15 cellular contexts compared by ENCODE assay signal in genomic region chr5:136145030-136145429, GRCh38. TPM values are rescaled to one million over a fixed set of nuclear protein-coding genes. Genes with fewer than 3 reads are reported as not detected.
DNase-seq lines count a peak whose midpoint lies in the region; ATAC-seq and TF ChIP-seq lines count a peak whose summit lies in the region.
"Had no signal": no experiment of that assay in that cellular context is flagged by ENCODE, and none has a peak within 500 bp of the region (broad histone marks: within the 10 kb centered on the region; RNA-seq: fewer than 3 reads in every experiment).

No MANE protein-coding gene starts in this region.

- DNase-seq in activated naive CD4-positive, alpha-beta T cell treated with Interleukin-2 at 50 U/mL for 16 hours = no peak
- no peak for DNase-seq in activated CD4-positive, alpha-beta T cell treated with anti-CD3 and anti-CD28 coated beads for 1 hour
- DNase-seq in psoas muscle = no peak
- DNase-seq: activated CD4-positive, alpha-beta T cell treated with anti-CD3 and anti-CD28 coated beads for 4 hours; caudate nucleus; gastrocnemius medialis; immature natural killer cell; NCI-H2107; NCI-H774; stimulated activated CD4-positive, alpha-beta T cell treated with anti-CD3 and anti-CD28 coated beads, Interleukin-15, amount 100 ng/mL, for 24 hours had no signal

- intact Hi-C loops in psoas muscle (cut with DNase I) = no loop called here

- no peak for TF ChIP-seq CTCF in psoas muscle (IDR thresholded peaks at IDR 0.05)

- ATAC-seq in GM18861 (IDR thresholded peaks at IDR 0.05; ENCODE audit: unreplicated experiment) = peak; percentile 41
- peak; percentile 69 for ATAC-seq in GM21529 (IDR thresholded peaks at IDR 0.05; ENCODE audit: unreplicated experiment)
- ATAC-seq in HG02981 (IDR thresholded peaks at IDR 0.05; ENCODE audit: unreplicated experiment) = peak; percentile 48
- peak; percentile 33 for ATAC-seq in HG03565 (IDR thresholded peaks at IDR 0.05; ENCODE audit: unreplicated experiment)
- ATAC-seq in activated CD4-positive, CD25-positive, alpha-beta regulatory T cell treated with anti-CD3 and anti-CD28 coated beads, Interleukin-2, amount 50 U/mL, for 24 hours = no peak
- ATAC-seq in psoas muscle = no peak
- ATAC-seq: gastrocnemius medialis had no signal

- H3K36me3 ChIP-seq in psoas muscle (ENCODE audit: insufficient read depth in 1 of 2, low read depth in 1 of 2) = no peaks in the 10 kb centered on the region
- H3K36me3 ChIP-seq: gastrocnemius medialis had no signal

- no peak overlapping the region for H3K27ac ChIP-seq in psoas muscle
- H3K27ac ChIP-seq: gastrocnemius medialis had no signal

- H3K4me1 ChIP-seq in psoas muscle = peaks cover 74% of the 10 kb centered on the region

- H3K9me3 ChIP-seq in psoas muscle = no peaks in the 10 kb centered on the region
- H3K9me3 ChIP-seq: gastrocnemius medialis had no signal

- H3K27me3 ChIP-seq in psoas muscle (ENCODE audit: insufficient read depth in 3 of 3, low read length in 2 of 3) = no peaks in the 10 kb centered on the region
- H3K27me3 ChIP-seq: gastrocnemius medialis had no signal

- no peak overlapping the region for H3K4me3 ChIP-seq in psoas muscle
- H3K4me3 ChIP-seq: gastrocnemius medialis had no signal

- 37 to 48% (median 45%) methylated on average over 2 of the region's 2 CpGs for WGBS in psoas muscle, 3 donors

RNA-seq across cellular contexts. Expression of gene SMAD5, which starts 12.4 kb away (rescaled TPM):
- 10 to 100 TPM; 35.8 to 49.6 (median 39.8) TPM for total RNA-seq in psoas muscle
- polyA plus RNA-seq in psoas muscle = 10 to 100 TPM in 1 of 3 donors, 1 to 10 TPM in 2; 9.2 to 22.5 (median 9.8) TPM

RNA-seq across cellular contexts. Expression of gene SMIM32, which starts 47.9 kb away (rescaled TPM):
- total RNA-seq in psoas muscle = under 1 TPM in 2 of 4 donors, not detected in 2; 0.36 to 0.82 TPM
- polyA plus RNA-seq in psoas muscle = under 1 TPM in 2 of 3 donors, not detected in 1; 0.06 to 0.10 TPM
- polyA plus RNA-seq: immature natural killer cell had no signal

Comparison
In these comparisons a context has a peak if more than half of its experiments do, and no peak if none do; other contexts are left out.
1. ATAC-seq: peak in GM18861 (single experiment), GM21529 (single experiment), HG02981 (single experiment) and HG03565 (single experiment); none in activated CD4-positive, CD25-positive, alpha-beta regulatory T cell treated with anti-CD3 and anti-CD28 coated beads, Interleukin-2, amount 50 U/mL, for 24 hours (0 of 2) and psoas muscle (0 of 4).